ENCODE assay signal across 20 cellular contexts in the genomic region with DNA sequence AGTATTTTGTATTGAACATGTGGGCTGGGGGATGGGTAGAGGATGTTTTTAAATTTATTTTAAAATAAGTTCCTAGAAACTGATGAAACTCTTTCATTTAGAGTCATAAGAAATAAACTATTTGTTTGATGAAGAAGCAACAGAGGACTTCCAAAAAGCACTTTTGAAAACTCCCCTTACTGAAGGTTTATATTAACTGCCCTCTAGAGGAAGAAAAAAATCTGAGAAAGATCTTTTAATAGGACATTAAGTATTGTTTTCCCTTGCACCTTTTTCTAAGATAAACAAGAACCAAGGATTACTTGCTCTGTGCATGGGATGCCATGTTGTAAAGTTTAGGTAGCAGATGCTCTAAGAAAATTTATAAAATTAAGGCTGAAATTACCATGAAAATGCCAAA. TPM values are rescaled to one million over a fixed set of nuclear protein-coding genes. Genes with fewer than 3 reads are reported as not detected.
DNase-seq lines count a peak whose midpoint lies in the region; ATAC-seq and TF ChIP-seq lines count a peak whose summit lies in the region.
"Had no signal": no experiment of that assay in that cellular context is flagged by ENCODE, and none has a peak within 500 bp of the region (broad histone marks: within the 10 kb centered on the region; RNA-seq: fewer than 3 reads in every experiment).

No MANE protein-coding gene starts in this region.

- no peak overlapping the region for H3K4me3 Mint-ChIP-seq in neural crest cell
- H3K4me3 Mint-ChIP-seq: CD14-positive monocyte; naive B cell; stimulated activated naive B cell treated with anti-CD40 and anti-IgM and Interleukin-4, amounts not matched to agents 10 μg/mL and 1 μg/mL and 100 μg/mL, for 72 hours; T-cell; WTC11 had no signal

- H3K27ac Mint-ChIP-seq in neural crest cell (ENCODE audit: unreplicated experiment) = no peak overlapping the region
- H3K27ac Mint-ChIP-seq: activated T-helper 2 cell treated with anti-CD3 and anti-CD28 coated beads, Interferon-gamma antibody, Interleukin-2, Interleukin-4, amounts not matched to agents 10 μg/mL and 5 μg/mL and 100 μg/mL, durations not matched to agents 14 hours and 24 hours and 36 hours; stimulated activated naive B cell treated with anti-CD40 and anti-IgM and Interleukin-4, amounts not matched to agents 10 μg/mL and 1 μg/mL and 100 μg/mL, for 72 hours; T-cell; WTC11 had no signal

- H3K27me3 ChIP-seq in brain microvascular endothelial cell (replicated peaks) = no peaks in the 10 kb centered on the region

- H3K36me3 ChIP-seq in brain microvascular endothelial cell (replicated peaks) = no peaks in the 10 kb centered on the region

- peak; percentile 11 for TF ChIP-seq CTCF in GM12864 (IDR thresholded peaks at IDR 0.05; ENCODE audit: low read depth, low read length, missing control alignments)
- peak; percentile 4 for TF ChIP-seq CTCF in brain microvascular endothelial cell (IDR thresholded peaks at IDR 0.05; ENCODE audit: low read depth, low read length, missing control alignments)
- TF ChIP-seq CTCF in neural crest cell (conservative IDR thresholded peaks at IDR 0.05) = peak; percentile 38

- no peaks in the 10 kb centered on the region for H3K9me3 Mint-ChIP-seq in neural crest cell
- H3K9me3 Mint-ChIP-seq: activated T-helper 2 cell treated with anti-CD3 and anti-CD28 coated beads, Interferon-gamma antibody, Interleukin-2, Interleukin-4, amounts not matched to agents 10 μg/mL and 5 μg/mL and 100 μg/mL, durations not matched to agents 14 hours and 24 hours and 36 hours; CD14-positive monocyte; naive B cell; stimulated activated naive B cell treated with anti-CD40 and anti-IgM and Interleukin-4, amounts not matched to agents 10 μg/mL and 1 μg/mL and 100 μg/mL, for 72 hours; T-cell; WTC11 had no signal

- no peaks in the 10 kb centered on the region for H3K36me3 Mint-ChIP-seq in neural crest cell (ENCODE audit: low read depth)
- H3K36me3 Mint-ChIP-seq: CD14-positive monocyte, naive B cell, WTC11 had no signal

- no peak overlapping the region for H3K27ac ChIP-seq in brain microvascular endothelial cell

- DNase-seq in GM12864 (ENCODE audit: low read depth) = no peak
- peak; percentile 41 for DNase-seq in NCI-H69 (lab: John Stamatoyannopoulos, UW)
- DNase-seq in brain microvascular endothelial cell = no peak
- DNase-seq in neural crest cell (ENCODE audit: low read depth, low spot score) = no peak
- DNase-seq in SW 1271 (lab: John Stamatoyannopoulos, UW) = no peak
- DNase-seq: DMS153; naive B cell; NCI-H1694; NCI-H446; stimulated activated CD4-positive, alpha-beta T cell treated with anti-CD3 and anti-CD28 coated beads, Interleukin-12 subunit alpha, Interleukin-12 subunit beta, amount 100 ng/mL, for 4 hours; stimulated activated naive B cell treated with anti-CD40 and anti-IgM and Interleukin-4, amounts not matched to agents 10 μg/mL and 1 μg/mL and 100 μg/mL, for 72 hours; T-cell; trophoblast cell had no signal

- H3K4me1 Mint-ChIP-seq in neural crest cell = peaks cover 28% of the 10 kb centered on the region
- H3K4me1 Mint-ChIP-seq: CD14-positive monocyte had no signal

- no peaks in the 10 kb centered on the region for H3K27me3 Mint-ChIP-seq in neural crest cell (ENCODE audit: low read depth)
- H3K27me3 Mint-ChIP-seq: naive B cell; stimulated activated naive B cell treated with anti-CD40 and anti-IgM and Interleukin-4, amounts not matched to agents 10 μg/mL and 1 μg/mL and 100 μg/mL, for 72 hours; T-cell had no signal

- ATAC-seq in GM18907 (IDR thresholded peaks at IDR 0.05; ENCODE audit: unreplicated experiment) = no peak
- ATAC-seq in HG03045 (IDR thresholded peaks at IDR 0.05; ENCODE audit: unreplicated experiment) = no peak
- ATAC-seq in HG03469 (IDR thresholded peaks at IDR 0.05; ENCODE audit: unreplicated experiment) = no peak
- ATAC-seq: stimulated activated naive B cell treated with anti-CD40 and anti-IgM and Interleukin-4, amounts not matched to agents 10 μg/mL and 1 μg/mL and 100 μg/mL, for 72 hours; T-cell had no signal

- in situ Hi-C loops in brain microvascular endothelial cell (cut with HindIII; ENCODE audit: low pct_ligation_motif_present, low sequenced_read_pairs) = no loop called here

- H3K4me3 ChIP-seq in GM12864 (ENCODE audit: low read depth, low read length) (no peak overlapping the region), brain microvascular endothelial cell (ENCODE audit: low read depth, low read length) (no peak overlapping the region)
- H3K4me3 ChIP-seq: lung had no signal

RNA-seq across cellular contexts. Expression of a gene that starts 14.1 kb away (rescaled TPM):
- 11.8 and 13.6 TPM in 2 replicates for total RNA-seq in neural crest cell
